Comparison of ENCODE assay signal across 8 cellular contexts in genomic region chr10:52818019-52818418, GRCh38. TPM values are rescaled to one million over a fixed set of nuclear protein-coding genes. Genes with fewer than 3 reads are reported as not detected.
DNase-seq lines count a peak whose midpoint lies in the region; ATAC-seq and TF ChIP-seq lines count a peak whose summit lies in the region.
"Had no signal": no experiment of that assay in that cellular context is flagged by ENCODE, and none has a peak within 500 bp of the region (broad histone marks: within the 10 kb centered on the region; RNA-seq: fewer than 3 reads in every experiment).

No MANE protein-coding gene starts in this region.

- H3K4me2 ChIP-seq in PC-9 = no peak overlapping the region

- POLR2A ChIA-PET in PC-9 (lab: Charles Lee; ENCODE audit: unreplicated experiment) = interaction anchor here (0.6 to 0.7 kb wide), 2 partner anchors 45 to 1050 kb away, joined by 3 read pairs; no protein-coding TSS in a partner anchor

- no TSS peak for BruUV-seq in PC-9 (replicated peaks; lab: Mats Ljungman, UMichigan)

- H3K36me3 ChIP-seq in PC-9 (ENCODE audit: low read depth) = no peaks in the 10 kb centered on the region

- no peak overlapping the region for H2AFZ ChIP-seq in PC-9

- no peak overlapping the region for H3K27ac Mint-ChIP-seq in stimulated activated naive B cell treated with anti-CD40 and anti-IgM and Interleukin-4, amounts not matched to agents 10 μg/mL and 1 μg/mL and 100 μg/mL, for 72 hours
- H3K27ac Mint-ChIP-seq: activated naive CD4-positive, alpha-beta T cell treated with anti-CD3 and anti-CD28 coated beads, Interleukin-2, amount 50 U/mL, for 24 hours had no signal

- no peak overlapping the region for H3K4me3 ChIP-seq in PC-9

- peak; percentile 25 to 64 for DNase-seq in PC-9
- DNase-seq in fibroblast of the conjunctiva (ENCODE audit: low read depth) = peak; percentile 2
- DNase-seq in stimulated activated naive B cell treated with anti-CD40 and anti-IgM and Interleukin-4, amounts not matched to agents 10 μg/mL and 1 μg/mL and 100 μg/mL, for 72 hours = no peak
- DNase-seq in stimulated activated naive CD4-positive, alpha-beta T cell treated with Interleukin-2 at 50 U/mL for 16 hours (lab: John Stamatoyannopoulos, UW) = no peak

- peaks cover 7 to 12% of the 10 kb centered on the region in 2 donors for H3K4me1 Mint-ChIP-seq in stimulated activated naive B cell treated with anti-CD40 and anti-IgM and Interleukin-4, amounts not matched to agents 10 μg/mL and 1 μg/mL and 100 μg/mL, for 72 hours
- H3K4me1 Mint-ChIP-seq: activated naive CD4-positive, alpha-beta T cell treated with anti-CD3 and anti-CD28 coated beads, Interleukin-2, amount 50 U/mL, for 24 hours had no signal

- H3K79me2 ChIP-seq in PC-9 (ENCODE audit: low read depth) = no peaks in the 10 kb centered on the region

- CTCF ChIA-PET in PC-9 (lab: Charles Lee) = interaction anchor here (1.1 kb wide), 1 partner anchor 66 kb away, joined by 4 read pairs; no protein-coding TSS in a partner anchor

- no peaks in the 10 kb centered on the region for H4K20me1 ChIP-seq in PC-9 (ENCODE audit: insufficient read depth)

- H3K4me1 ChIP-seq in PC-9 (replicated peaks; ENCODE audit: insufficient read depth) = no peaks in the 10 kb centered on the region

- H3K9me3 Mint-ChIP-seq in stimulated activated naive B cell treated with anti-CD40 and anti-IgM and Interleukin-4, amounts not matched to agents 10 μg/mL and 1 μg/mL and 100 μg/mL, for 72 hours = no peaks in the 10 kb centered on the region

- TF ChIP-seq CTCF in GM12801 (IDR thresholded peaks at IDR 0.05; ENCODE audit: extremely low read depth, insufficient read length) = peak; percentile 7
- peak; percentile 79 for TF ChIP-seq CTCF in PC-9 (conservative IDR thresholded peaks at IDR 0.05)

- ATAC-seq in GM21360 (IDR thresholded peaks at IDR 0.05; ENCODE audit: unreplicated experiment) = peak; percentile 94
- peak; percentile 90 for ATAC-seq in HG03442 (IDR thresholded peaks at IDR 0.05; ENCODE audit: unreplicated experiment)
- ATAC-seq in stimulated activated naive B cell treated with anti-CD40 and anti-IgM and Interleukin-4, amounts not matched to agents 10 μg/mL and 1 μg/mL and 100 μg/mL, for 72 hours (replicated peaks) = peak; percentile 84 to 94

- H3K27me3 ChIP-seq in PC-9 (ENCODE audit: insufficient read depth, low read depth) = no peaks in the 10 kb centered on the region

- H3K4me3 Mint-ChIP-seq in stimulated activated naive B cell treated with anti-CD40 and anti-IgM and Interleukin-4, amounts not matched to agents 10 μg/mL and 1 μg/mL and 100 μg/mL, for 72 hours = no peak overlapping the region
- H3K4me3 Mint-ChIP-seq: activated naive CD4-positive, alpha-beta T cell treated with anti-CD3 and anti-CD28 coated beads, Interleukin-2, amount 50 U/mL, for 24 hours had no signal

- intact Hi-C loops in PC-9 (cut with micrococcal nuclease; ENCODE audit: unreplicated experiment) = loop anchor here (1.0 to 10.0 kb wide), 6 partner anchors 44 to 1587 kb away; no protein-coding TSS in a partner anchor

- H3K27me3 Mint-ChIP-seq in stimulated activated naive B cell treated with anti-CD40 and anti-IgM and Interleukin-4, amounts not matched to agents 10 μg/mL and 1 μg/mL and 100 μg/mL, for 72 hours = no peaks in the 10 kb centered on the region
- H3K27me3 Mint-ChIP-seq: activated naive CD4-positive, alpha-beta T cell treated with anti-CD3 and anti-CD28 coated beads, Interleukin-2, amount 50 U/mL, for 24 hours had no signal

- no peaks in the 10 kb centered on the region for H3K9me3 ChIP-seq in PC-9 (ENCODE audit: insufficient read depth, low read depth)

- no peak overlapping the region for H3K27ac ChIP-seq in PC-9

- no peaks in the 10 kb centered on the region for H3F3A ChIP-seq in PC-9 (ENCODE audit: insufficient read depth, low read depth)

- H3K9me2 ChIP-seq in PC-9 (ENCODE audit: insufficient read depth) = no peaks in the 10 kb centered on the region

- no peaks in the 10 kb centered on the region for H3K36me3 Mint-ChIP-seq in stimulated activated naive B cell treated with anti-CD40 and anti-IgM and Interleukin-4, amounts not matched to agents 10 μg/mL and 1 μg/mL and 100 μg/mL, for 72 hours
- H3K36me3 Mint-ChIP-seq: activated naive CD4-positive, alpha-beta T cell treated with anti-CD3 and anti-CD28 coated beads, Interleukin-2, amount 50 U/mL, for 24 hours had no signal

RNA-seq across cellular contexts. Expression of gene MBL2, which starts 45.4 kb away (rescaled TPM):
- total RNA-seq in PC-9 (2021) = not detected in 2 replicates

Comparison
In these comparisons a context has a peak if more than half of its experiments do, and no peak if none do; other contexts are left out.
1. DNase-seq: peak in PC-9 (2 of 2) and fibroblast of the conjunctiva (single experiment); none in stimulated activated naive B cell treated with anti-CD40 and anti-IgM and Interleukin-4, amounts not matched to agents 10 μg/mL and 1 μg/mL and 100 μg/mL, for 72 hours (single experiment) and stimulated activated naive CD4-positive, alpha-beta T cell treated with Interleukin-2 at 50 U/mL for 16 hours (single experiment).
2. Peak in every context shown above with its lines, with median percentiles within 50 percentile points of each other: ATAC-seq.